In the genomic region with DNA sequence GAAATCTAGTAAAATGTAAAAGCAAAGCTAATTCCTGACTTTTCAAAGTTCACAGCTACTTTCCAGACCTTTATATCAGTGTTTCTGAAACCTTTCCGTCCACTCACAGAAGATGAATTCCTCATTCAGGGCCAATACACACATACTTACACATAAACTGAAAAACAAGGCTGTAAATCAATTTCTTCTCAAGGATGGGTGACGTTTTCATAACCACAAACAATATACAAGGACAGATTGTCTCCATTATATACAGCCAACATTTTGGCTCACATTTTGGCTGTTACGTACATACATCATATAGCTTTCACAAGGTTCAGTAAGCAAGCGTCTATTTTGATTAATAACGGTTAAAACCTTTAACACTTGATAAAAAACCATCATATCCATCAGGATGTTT, we compare ENCODE assay signal across 8 cellular contexts. TPM values are rescaled to one million over a fixed set of nuclear protein-coding genes. Genes with fewer than 3 reads are reported as not detected.
DNase-seq lines count a peak whose midpoint lies in the region; ATAC-seq and TF ChIP-seq lines count a peak whose summit lies in the region.

No MANE protein-coding gene starts in this region.

- peaks cover 32% of the 10 kb centered on the region for H3K4me1 Mint-ChIP-seq in activated CD4-positive, alpha-beta T cell treated with anti-CD3 and anti-CD28 coated beads, Interleukin-2, amount 10 ng/mL, durations not matched to agents 24 days and 14 days
- peaks cover 54% of the 10 kb centered on the region for H3K4me1 Mint-ChIP-seq in activated B cell treated with CpG ODN at 0.5 μM for 24 hours

- H3K27ac Mint-ChIP-seq in activated CD4-positive, alpha-beta T cell treated with anti-CD3 and anti-CD28 coated beads, Interleukin-2, amount 10 ng/mL, durations not matched to agents 24 days and 14 days: peak overlapping the region; percentile 67
- H3K27ac Mint-ChIP-seq in activated B cell treated with CpG ODN at 0.5 μM for 24 hours: peak overlapping the region; percentile 88

- peaks cover 5% of the 10 kb centered on the region for H3K27me3 Mint-ChIP-seq in activated CD4-positive, alpha-beta T cell treated with anti-CD3 and anti-CD28 coated beads, Interleukin-2, amount 10 ng/mL, durations not matched to agents 24 days and 14 days
- H3K27me3 Mint-ChIP-seq in activated B cell treated with CpG ODN at 0.5 μM for 24 hours: no peaks in the 10 kb centered on the region

- H3K36me3 Mint-ChIP-seq in activated CD4-positive, alpha-beta T cell treated with anti-CD3 and anti-CD28 coated beads, Interleukin-2, amount 10 ng/mL, durations not matched to agents 24 days and 14 days (ENCODE audit: low read depth): peaks cover 23% of the 10 kb centered on the region
- H3K36me3 Mint-ChIP-seq in activated B cell treated with CpG ODN at 0.5 μM for 24 hours (ENCODE audit: low read depth): peaks cover 15% of the 10 kb centered on the region

- H3K9ac ChIP-seq in iPS-15b (ENCODE audit: low read depth, low read length): peak overlapping the region; percentile 55

- H3K9me3 ChIP-seq in iPS-15b (ENCODE audit: control insufficient read depth, insufficient read depth, low read length) (no peaks in the 10 kb centered on the region), stomach (no peaks in the 10 kb centered on the region)

- no peak for ATAC-seq in activated B cell treated with CpG ODN at 0.5 μM for 24 hours (ENCODE audit: low read depth)
- no peak for ATAC-seq in GM18870 (IDR thresholded peaks at IDR 0.05; ENCODE audit: unreplicated experiment)

- H3K27ac ChIP-seq in stomach: no peak overlapping the region

- intact Hi-C loops in activated CD4-positive, alpha-beta T cell treated with anti-CD3 and anti-CD28 coated beads, Interleukin-2, amount 10 ng/mL, durations not matched to agents 24 days and 14 days (cut with micrococcal nuclease): loop anchor here (2.0 to 10.0 kb wide), 3 partner anchors 35 to 1201 kb away; a partner anchor contains a TSS
- intact Hi-C loops in activated B cell treated with CpG ODN at 0.5 μM for 24 hours (cut with micrococcal nuclease): loop anchor here (2.0 to 10.0 kb wide), 10 partner anchors 17 to 1089 kb away; a partner anchor contains a TSS
- intact Hi-C loops in stomach (cut with DNase I; ENCODE audit: low total_unique reads): no loop called here

- no peak for DNase-seq in activated CD4-positive, alpha-beta T cell treated with anti-CD3 and anti-CD28 coated beads, Interleukin-2, amount 10 ng/mL, durations not matched to agents 24 days and 14 days
- DNase-seq in activated CD4-positive, alpha-beta T cell treated with anti-CD3 and anti-CD28 coated beads for 1 hour: no peak
- DNase-seq in activated B cell treated with CpG ODN at 0.5 μM for 24 hours (no peak), stomach (no peak), anterior cingulate cortex (lab: John Stamatoyannopoulos, UW) (no peak)
- no peak for DNase-seq in activated CD4-positive, alpha-beta T cell treated with anti-CD3 and anti-CD28 coated beads, Interleukin-2, amount 50 U/mL, for 48 hours

- peak overlapping the region; percentile 95 for H3K4me3 Mint-ChIP-seq in activated CD4-positive, alpha-beta T cell treated with anti-CD3 and anti-CD28 coated beads, Interleukin-2, amount 10 ng/mL, durations not matched to agents 24 days and 14 days
- H3K4me3 Mint-ChIP-seq in activated B cell treated with CpG ODN at 0.5 μM for 24 hours: peak overlapping the region; percentile 93

- CTCF ChIA-PET in activated B cell treated with CpG ODN at 0.5 μM for 24 hours (lab: Charles Lee): interaction anchor here (1.0 kb wide), 1 partner anchor 48 kb away, joined by 7 read pairs; no protein-coding TSS in a partner anchor

- WGBS in stomach, 5 donors: 16 to 29% (median 21%) methylated on average over 5 of the region's 5 CpGs

- H3K27me3 ChIP-seq in iPS-15b (ENCODE audit: control insufficient read depth, insufficient read depth, low read length) (no peaks in the 10 kb centered on the region), stomach (no peaks in the 10 kb centered on the region)

- H3K4me3 ChIP-seq in iPS-15b (ENCODE audit: low read depth, low read length) (peak overlapping the region; percentile 99), stomach (peak overlapping the region; percentile 66 to 87 (median 84))

- POLR2A ChIA-PET in activated B cell treated with CpG ODN at 0.5 μM for 24 hours (lab: Charles Lee): interaction anchor here (0.7 to 2.0 kb wide), 3 partner anchors 63 to 955 kb away, joined by 6 to 14 read pairs (median 13); a partner anchor contains a TSS

- peaks cover 5% of the 10 kb centered on the region for H3K9me3 Mint-ChIP-seq in activated CD4-positive, alpha-beta T cell treated with anti-CD3 and anti-CD28 coated beads, Interleukin-2, amount 10 ng/mL, durations not matched to agents 24 days and 14 days
- H3K9me3 Mint-ChIP-seq in activated B cell treated with CpG ODN at 0.5 μM for 24 hours: no peaks in the 10 kb centered on the region

- TF ChIP-seq CTCF in activated B cell treated with CpG ODN at 0.5 μM for 24 hours (IDR thresholded peaks at IDR 0.05) (no peak), stomach (IDR thresholded peaks at IDR 0.05) (no peak)

- TF ChIP-seq EP300 in stomach (IDR thresholded peaks at IDR 0.05): no peak

- peaks cover 4% of the 10 kb centered on the region for H3K4me1 ChIP-seq in iPS-15b (ENCODE audit: control insufficient read depth, insufficient read depth, low read length)
- peaks cover 7 to 52% (median 18%) of the 10 kb centered on the region in 4 donors for H3K4me1 ChIP-seq in stomach

- peaks cover 4% of the 10 kb centered on the region for H3K36me3 ChIP-seq in iPS-15b (ENCODE audit: control insufficient read depth, insufficient read depth, low read length)
- H3K36me3 ChIP-seq in stomach: peaks cover 0 to 7% (median 0%) of the 10 kb centered on the region in 4 donors

- TF ChIP-seq POLR2A in stomach (IDR thresholded peaks at IDR 0.05): no peak

RNA-seq across cellular contexts. Expression of a gene that starts 1.4 kb away (rescaled TPM):
- total RNA-seq in activated CD4-positive, alpha-beta T cell treated with anti-CD3 and anti-CD28 coated beads, Interleukin-2, amount 10 ng/mL, durations not matched to agents 24 days and 14 days: 24.6 and 27.4 TPM in 2 replicates
- total RNA-seq in activated B cell treated with CpG ODN at 0.5 μM for 24 hours (40.7 and 47.6 TPM in 2 replicates), stomach (10 to 100 TPM; 25.1 to 75.9 (median 58.7) TPM)
- polyA plus RNA-seq in stomach: 10 to 100 TPM; 18.1 to 19.3 (median 18.2) TPM
